ENCODE assay signal across 1 cellular context in genomic region chr22:21014202-21015050, GRCh38.
A peak's percentile ranks its signal among the peaks of the same experiment; 100 is the strongest.
TF ChIP-seq lines count a peak whose summit lies in the region.

No MANE protein-coding gene starts in this region.

TF ChIP-seq in K562, 482 proteins besides CTCF, POLR2A, EP300 and RAD21 (continues in another document):
- no peak for TF ChIP-seq NUFIP1 (IDR thresholded peaks at IDR 0.05; ENCODE audit: partially characterized antibody)
- no peak; the same call in 1 of the 2 replicates for TF ChIP-seq JUNB (CRISPR knock-in tag; conservative IDR thresholded peaks at IDR 0.05)
- no peak for TF ChIP-seq MEF2D (tag; conservative IDR thresholded peaks at IDR 0.05; ENCODE audit: low read depth)
- TF ChIP-seq ZNF217 (CRISPR knock-in tag; IDR thresholded peaks at IDR 0.05), result no peak
- no peak for TF ChIP-seq ZNF184 (CRISPR knock-in tag; IDR thresholded peaks at IDR 0.05)
- TF ChIP-seq SIN3B (IDR thresholded peaks at IDR 0.05; ENCODE audit: low read depth), result no peak
- TF ChIP-seq FOXK1 (CRISPR knock-in tag; IDR thresholded peaks at IDR 0.05; ENCODE audit: borderline replicate concordance), result no peak
- no peak for TF ChIP-seq POLR2AphosphoS5 (IDR thresholded peaks at IDR 0.05; ENCODE audit: control insufficient read depth, insufficient read depth, low read depth, low read length)
- no peak for TF ChIP-seq MGA (IDR thresholded peaks at IDR 0.05)
- TF ChIP-seq CUX1 (CRISPR knock-in tag; IDR thresholded peaks at IDR 0.05), result no peak
- peak; percentile 77; the same call in 1 of the 2 replicates for TF ChIP-seq SPI1 (IDR thresholded peaks at IDR 0.05; ENCODE audit: borderline replicate concordance, low read depth, low read length)
- TF ChIP-seq SREBF2 (CRISPR knock-in tag; IDR thresholded peaks at IDR 0.05), result no peak
- TF ChIP-seq ZNF655 (CRISPR knock-in tag; IDR thresholded peaks at IDR 0.05), result no peak
- TF ChIP-seq MAX (CRISPR knock-in tag; IDR thresholded peaks at IDR 0.05), result no peak
- peak; percentile 90 for TF ChIP-seq SNRNP70 (optimal IDR thresholded peaks at IDR 0.05; ENCODE audit: low read depth, low read length)
- no peak for TF ChIP-seq ASH1L (IDR thresholded peaks at IDR 0.05; ENCODE audit: borderline replicate concordance, low read depth, partially characterized antibody)
- TF ChIP-seq HNRNPUL1 (IDR thresholded peaks at IDR 0.05; ENCODE audit: low read length), result peak; percentile 82; the same call in 1 of the 2 replicates
- TF ChIP-seq IFI16 (CRISPR knock-in tag; IDR thresholded peaks at IDR 0.05), result peak; percentile 70; the same call in 1 of the 2 replicates
- TF ChIP-seq TCFL5 (CRISPR knock-in tag; conservative IDR thresholded peaks at IDR 0.05), result 0 out of 2 replicates have a peak, but pooled peaks have one; percentile 27
- no peak for TF ChIP-seq LCOR (CRISPR knock-in tag; IDR thresholded peaks at IDR 0.05)
- no peak for TF ChIP-seq CBX8 (IDR thresholded peaks at IDR 0.05; ENCODE audit: borderline replicate concordance, extremely low read depth, low read depth, low read length, poor library complexity, severe bottlenecking)
- no peak for TF ChIP-seq ZBTB49 (CRISPR knock-in tag; IDR thresholded peaks at IDR 0.05; ENCODE audit: borderline replicate concordance)
- TF ChIP-seq MCM7 (IDR thresholded peaks at IDR 0.05), result no peak
- no peak for TF ChIP-seq MEIS2 (IDR thresholded peaks at IDR 0.05; ENCODE audit: partially characterized antibody)
- TF ChIP-seq PHTF2 (CRISPR knock-in tag; IDR thresholded peaks at IDR 0.05), result no peak
- TF ChIP-seq KAT8 (IDR thresholded peaks at IDR 0.05; ENCODE audit: low read depth), result no peak
- no peak for TF ChIP-seq FOXP1 (CRISPR knock-in tag; IDR thresholded peaks at IDR 0.05)
- peak; percentile 86 for TF ChIP-seq MYC (IDR thresholded peaks at IDR 0.05; ENCODE audit: low read depth, low read length)
- TF ChIP-seq MYC (CRISPR knock-in tag; IDR thresholded peaks at IDR 0.05; ENCODE audit: borderline replicate concordance, low read depth), result peak; percentile 83
- peak; percentile 5 to 83; a peak in 2 of 4 replicates for TF ChIP-seq ZMIZ1 (IDR thresholded peaks at IDR 0.05; ENCODE audit: low read depth in 2 of 2, low read length in 2 of 2)
- TF ChIP-seq SMARCA4 (IDR thresholded peaks at IDR 0.05), result no peak
